Comparison of ENCODE assay signal across 15 cellular contexts in genomic region chr18:12520442-12520992, GRCh38.
A peak's percentile ranks its signal among the peaks of the same experiment; 100 is the strongest.
DNase-seq lines count a peak whose midpoint lies in the region; ATAC-seq and TF ChIP-seq lines count a peak whose summit lies in the region.
"Had no signal": no experiment of that assay in that cellular context is flagged by ENCODE, and none has a peak within 500 bp of the region (broad histone marks: within the 10 kb centered on the region; RNA-seq: fewer than 3 reads in every experiment).

No MANE protein-coding gene starts in this region.

- H3K9me1 ChIP-seq in IMR-90 (ENCODE audit: insufficient read depth, low read length): peaks cover 3% of the 10 kb centered on the region; the same call in 1 of the 2 replicates

- H3K36me3 Mint-ChIP-seq in brain (peaks cover 10% of the 10 kb centered on the region), nephron (ENCODE audit: low read depth) (no peaks in the 10 kb centered on the region)
- H3K36me3 Mint-ChIP-seq in activated CD4-positive, alpha-beta T cell treated with anti-CD3 and anti-CD28 coated beads, Interleukin-2, amount 10 ng/mL, durations not matched to agents 7 days and 5 days (ENCODE audit: low read depth): no peaks in the 10 kb centered on the region
- H3K36me3 Mint-ChIP-seq: activated naive CD4-positive, alpha-beta T cell treated with anti-CD3 and anti-CD28 coated beads, Interleukin-2, amount 50 U/mL, for 72 hours had no signal

- H3K4me1 ChIP-seq in IMR-90 (ENCODE audit: control insufficient read depth, insufficient read depth, low read length): peaks cover 2% of the 10 kb centered on the region; the same call in 1 of the 2 replicates

- H3K23ac ChIP-seq in IMR-90 (ENCODE audit: low read depth, low read length): no peak overlapping the region

- H3K18ac ChIP-seq in IMR-90 (ENCODE audit: low read depth, low read length): no peak overlapping the region

- intact Hi-C loops in IMR-90 (cut with micrococcal nuclease): no loop called here

- peaks cover 12 to 27% of the 10 kb centered on the region in 2 experiments; a peak in 3 of 4 replicates for H3K79me1 ChIP-seq in IMR-90 (ENCODE audit: low read depth in 1 of 2, low read length in 2 of 2)

- no peak overlapping the region for H4K91ac ChIP-seq in IMR-90 (ENCODE audit: insufficient read depth, low read depth, low read length)

- TF ChIP-seq POLR2A in IMR-90 (IDR thresholded peaks at IDR 0.05; ENCODE audit: low read depth, low read length): no peak

- H3K36me3 ChIP-seq in IMR-90 (ENCODE audit: control insufficient read depth, insufficient read depth, low read length): no peaks in the 10 kb centered on the region
- H3K36me3 ChIP-seq: BLaER1 treated with 17β-estradiol and CSF1 and Interleukin-3, amounts not matched to agents 10 nM and 100 nM had no signal

- peak; percentile 93 for DNase-seq in DMS 273 treated with DMSO at 0.1 percent for 48 hours (lab: John Stamatoyannopoulos, UW)
- DNase-seq in IMR-90: peak; percentile 10
- no peak for DNase-seq in EL
- no peak for DNase-seq in NCI-H526 treated with DMSO at 0.1 percent for 48 hours (lab: John Stamatoyannopoulos, UW)
- DNase-seq in activated CD4-positive, alpha-beta T cell treated with anti-CD3 and anti-CD28 coated beads, Interleukin-2, amount 10 ng/mL, durations not matched to agents 7 days and 5 days: no peak
- DNase-seq: GDM1, NCI-H748 treated with DMSO at 0.1 percent for 48 hours, SHP77 treated with DMSO at 0.1 percent for 48 hours had no signal

- no peak overlapping the region for H2BK120ac ChIP-seq in IMR-90 (ENCODE audit: low read depth, low read length)

- H3K9me3 Mint-ChIP-seq in brain (no peaks in the 10 kb centered on the region), nephron (no peaks in the 10 kb centered on the region)
- H3K9me3 Mint-ChIP-seq in activated CD4-positive, alpha-beta T cell treated with anti-CD3 and anti-CD28 coated beads, Interleukin-2, amount 10 ng/mL, durations not matched to agents 7 days and 5 days: no peaks in the 10 kb centered on the region
- H3K9me3 Mint-ChIP-seq: activated naive CD4-positive, alpha-beta T cell treated with anti-CD3 and anti-CD28 coated beads, Interleukin-2, amount 50 U/mL, for 72 hours had no signal

- WGBS in IMR-90 (ENCODE audit: extremely low coverage in 2 of 2, insufficient read length in 1 of 2), 2 experiments: no CpG with 5 or more reads among the region's 5 CpGs

- no peak overlapping the region for H3K14ac ChIP-seq in IMR-90 (replicated peaks; ENCODE audit: low read depth, low read length)

- peaks cover 3% of the 10 kb centered on the region; the same call in 1 of the 2 replicates for H4K20me1 ChIP-seq in IMR-90 (ENCODE audit: insufficient read depth, low read length)

- H2AK5ac ChIP-seq in IMR-90 (ENCODE audit: low read depth, low read length): no peak overlapping the region

- ATAC-seq in IMR-90 (ENCODE audit: low read depth): 0 out of 2 replicates have a peak, but pooled peaks have one; percentile 17
- ATAC-seq in GM19455 (IDR thresholded peaks at IDR 0.05; ENCODE audit: unreplicated experiment): no peak
- ATAC-seq: activated naive CD4-positive, alpha-beta T cell treated with anti-CD3 and anti-CD28 coated beads, Interleukin-2, amount 50 U/mL, for 72 hours; esophagus mucosa; sciatic nerve had no signal

- no peak overlapping the region for H3K56ac ChIP-seq in IMR-90 (ENCODE audit: extremely low read depth, insufficient read depth, low read length)

- no peak overlapping the region for H3K4ac ChIP-seq in IMR-90 (ENCODE audit: low read depth, low read length)

- no peak overlapping the region for H3K4me3 ChIP-seq in IMR-90 (ENCODE audit: insufficient read depth, low read depth, low read length)
- H3K4me3 ChIP-seq: BLaER1 treated with 17β-estradiol and CSF1 and Interleukin-3, amounts not matched to agents 10 nM and 100 nM had no signal

- no peak overlapping the region for H2BK20ac ChIP-seq in IMR-90 (ENCODE audit: low read depth, low read length)

- H2AK9ac ChIP-seq in IMR-90 (replicated peaks; ENCODE audit: low read depth, low read length, poor library complexity): no peak overlapping the region

- H3K4me3 Mint-ChIP-seq in brain (peak overlapping the region in 3 of 5 experiments; percentile 26 to 67 (median 62)), nephron (no peak overlapping the region)
- H3K4me3 Mint-ChIP-seq in activated CD4-positive, alpha-beta T cell treated with anti-CD3 and anti-CD28 coated beads, Interleukin-2, amount 10 ng/mL, durations not matched to agents 7 days and 5 days: no peak overlapping the region

- H3K27me3 ChIP-seq in IMR-90 (ENCODE audit: control insufficient read depth, insufficient read depth, low read length): no peaks in the 10 kb centered on the region
- H3K27me3 ChIP-seq: BLaER1 treated with 17β-estradiol and CSF1 and Interleukin-3, amounts not matched to agents 10 nM and 100 nM had no signal

- no peak for TF ChIP-seq CTCF in IMR-90 (conservative IDR thresholded peaks at IDR 0.05; ENCODE audit: low read depth, low read length)
- no peak for TF ChIP-seq CTCF in brain (conservative IDR thresholded peaks at IDR 0.05)
- no peak for TF ChIP-seq CTCF in nephron (IDR thresholded peaks at IDR 0.05; ENCODE audit: unreplicated experiment in 3 of 3)

- H2BK15ac ChIP-seq in IMR-90 (ENCODE audit: low read depth, low read length): no peak overlapping the region

- no peaks in the 10 kb centered on the region for H3K9me3 ChIP-seq in IMR-90 (ENCODE audit: control insufficient read depth, insufficient read depth, low read length)
- H3K9me3 ChIP-seq: BLaER1 treated with 17β-estradiol and CSF1 and Interleukin-3, amounts not matched to agents 10 nM and 100 nM had no signal

- no peak overlapping the region for H2BK5ac ChIP-seq in IMR-90 (ENCODE audit: low read depth, low read length, poor library complexity, severe bottlenecking)

- peaks cover 74% of the 10 kb centered on the region for H3K4me1 Mint-ChIP-seq in brain
- H3K4me1 Mint-ChIP-seq in nephron: peaks cover 29% of the 10 kb centered on the region
- H3K4me1 Mint-ChIP-seq in activated CD4-positive, alpha-beta T cell treated with anti-CD3 and anti-CD28 coated beads, Interleukin-2, amount 10 ng/mL, durations not matched to agents 7 days and 5 days: no peaks in the 10 kb centered on the region

- CTCF ChIA-PET in IMR-90 (lab: Yijun Ruan, JAX): interaction anchor here (0.5 to 0.6 kb wide), 2 partner anchors 10 to 12 kb away, joined by 3 to 6 read pairs; no protein-coding TSS in a partner anchor
- CTCF ChIA-PET in activated CD4-positive, alpha-beta T cell treated with anti-CD3 and anti-CD28 coated beads, Interleukin-2, amount 10 ng/mL, durations not matched to agents 7 days and 5 days (lab: Charles Lee): interaction anchor here (1.2 kb wide), 1 partner anchor 10 kb away, joined by 3 read pairs; no protein-coding TSS in a partner anchor

- in situ Hi-C loops in IMR-90 (cut with MboI; ENCODE audit: low sequenced_read_pairs): no loop called here

- H3K27me3 Mint-ChIP-seq in brain (no peaks in the 10 kb centered on the region), nephron (ENCODE audit: low read depth) (no peaks in the 10 kb centered on the region)
- H3K27me3 Mint-ChIP-seq in activated CD4-positive, alpha-beta T cell treated with anti-CD3 and anti-CD28 coated beads, Interleukin-2, amount 10 ng/mL, durations not matched to agents 7 days and 5 days: peaks cover 12% of the 10 kb centered on the region

- H3K4me2 ChIP-seq in IMR-90 (ENCODE audit: low read depth, low read length): no peak overlapping the region
- H3K4me2 ChIP-seq: BLaER1 treated with 17β-estradiol and CSF1 and Interleukin-3, amounts not matched to agents 10 nM and 100 nM had no signal

- H3K27ac Mint-ChIP-seq in brain: peak overlapping the region; percentile 6 to 82 (median 62)
- H3K27ac Mint-ChIP-seq in nephron: peak overlapping the region in 2 of 3 experiments; percentile 25 to 37
- no peak overlapping the region for H3K27ac Mint-ChIP-seq in activated CD4-positive, alpha-beta T cell treated with anti-CD3 and anti-CD28 coated beads, Interleukin-2, amount 10 ng/mL, durations not matched to agents 7 days and 5 days
- H3K27ac Mint-ChIP-seq: activated naive CD4-positive, alpha-beta T cell treated with anti-CD3 and anti-CD28 coated beads, Interleukin-2, amount 50 U/mL, for 72 hours had no signal

- no peak overlapping the region for H4K5ac ChIP-seq in IMR-90 (ENCODE audit: low read depth, low read length)

- dilution Hi-C loops in IMR-90 (cut with HindIII; ENCODE audit: low sequenced_read_pairs, unreplicated experiment): no loop called here

- BruUV-seq in IMR-90 (replicated peaks; lab: Mats Ljungman, UMichigan): no TSS peak

- POLR2A ChIA-PET in IMR-90 (lab: Charles Lee; ENCODE audit: unreplicated experiment): no interaction called here
- POLR2A ChIA-PET in activated CD4-positive, alpha-beta T cell treated with anti-CD3 and anti-CD28 coated beads, Interleukin-2, amount 10 ng/mL, durations not matched to agents 7 days and 5 days (lab: Charles Lee): no interaction called here

- H4K8ac ChIP-seq in IMR-90 (ENCODE audit: low read depth in 2 of 2, low read length in 2 of 2): no peak overlapping the region

- no peak for TF ChIP-seq RAD21 in IMR-90 (IDR thresholded peaks at IDR 0.05; ENCODE audit: low read length)

- H3K27ac ChIP-seq in IMR-90 (ENCODE audit: insufficient read depth, low read length): no peak overlapping the region
- H3K27ac ChIP-seq: BLaER1 treated with 17β-estradiol and CSF1 and Interleukin-3, amounts not matched to agents 10 nM and 100 nM had no signal

- H3K9ac ChIP-seq in IMR-90 (ENCODE audit: low read depth, low read length): no peak overlapping the region
- H3K9ac ChIP-seq: BLaER1 treated with 17β-estradiol and CSF1 and Interleukin-3, amounts not matched to agents 10 nM and 100 nM had no signal

- H2AFZ ChIP-seq in IMR-90 (replicated peaks; ENCODE audit: low read length, poor library complexity): no peak overlapping the region

TF ChIP-seq in IMR-90, 13 proteins besides CTCF, POLR2A, EP300 and RAD21 (continues in another document):
- TF ChIP-seq SMC3 (IDR thresholded peaks at IDR 0.05; ENCODE audit: low read depth, low read length) (no peak), CHD1 (IDR thresholded peaks at IDR 0.05; ENCODE audit: low read depth, low read length) (no peak), FOS (IDR thresholded peaks at IDR 0.05; ENCODE audit: low read depth, low read length) (no peak), NFE2L2 (IDR thresholded peaks at IDR 0.05; ENCODE audit: low read depth, low read length) (no peak), MAFK (IDR thresholded peaks at IDR 0.05; ENCODE audit: low read depth, low read length) (no peak), CEBPB (IDR thresholded peaks at IDR 0.05; ENCODE audit: low read depth, low read length) (no peak), MAZ (IDR thresholded peaks at IDR 0.05; ENCODE audit: borderline replicate concordance, low read depth, low read length) (no peak)
- TF ChIP-seq, protein P1, sequence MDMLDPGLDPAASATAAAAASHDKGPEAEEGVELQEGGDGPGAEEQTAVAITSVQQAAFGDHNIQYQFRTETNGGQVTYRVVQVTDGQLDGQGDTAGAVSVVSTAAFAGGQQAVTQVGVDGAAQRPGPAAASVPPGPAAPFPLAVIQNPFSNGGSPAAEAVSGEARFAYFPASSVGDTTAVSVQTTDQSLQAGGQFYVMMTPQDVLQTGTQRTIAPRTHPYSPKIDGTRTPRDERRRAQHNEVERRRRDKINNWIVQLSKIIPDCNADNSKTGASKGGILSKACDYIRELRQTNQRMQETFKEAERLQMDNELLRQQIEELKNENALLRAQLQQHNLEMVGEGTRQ (IDR thresholded peaks at IDR 0.05; ENCODE audit: low read depth, low read length): no peak

Comparison
In these comparisons a context has a peak if more than half of its experiments do, and no peak if none do; other contexts are left out.
1. DNase-seq: peak in DMS 273 treated with DMSO at 0.1 percent for 48 hours (single experiment) and IMR-90 (single experiment); none in EL (single experiment), NCI-H526 treated with DMSO at 0.1 percent for 48 hours (single experiment) and activated CD4-positive, alpha-beta T cell treated with anti-CD3 and anti-CD28 coated beads, Interleukin-2, amount 10 ng/mL, durations not matched to agents 7 days and 5 days (single experiment).
2. H3K4me3 Mint-ChIP-seq: peak in brain (3 of 5); none in nephron (0 of 3) and activated CD4-positive, alpha-beta T cell treated with anti-CD3 and anti-CD28 coated beads, Interleukin-2, amount 10 ng/mL, durations not matched to agents 7 days and 5 days (single experiment).